11 cellular contexts compared by ENCODE assay signal in genomic region chr3:123447416-123447748, GRCh38. TPM values are rescaled to one million over a fixed set of nuclear protein-coding genes. Genes with fewer than 3 reads are reported as not detected.
DNase-seq lines count a peak whose midpoint lies in the region; ATAC-seq, FAIRE-seq and TF ChIP-seq lines count a peak whose summit lies in the region.
"Had no signal": no experiment of that assay in that cellular context is flagged by ENCODE, and none has a peak within 500 bp of the region (broad histone marks: within the 10 kb centered on the region; RNA-seq: fewer than 3 reads in every experiment).

No MANE protein-coding gene starts in this region.

- H3K36me3 Mint-ChIP-seq in progenitor cell of endocrine pancreas (ENCODE audit: insufficient read depth) = peaks cover 1% of the 10 kb centered on the region
- no peaks in the 10 kb centered on the region for H3K36me3 Mint-ChIP-seq in activated naive CD4-positive, alpha-beta T cell treated with anti-CD3 and anti-CD28 coated beads for 36 hours (ENCODE audit: low read depth)
- H3K36me3 Mint-ChIP-seq: activated naive CD8-positive, alpha-beta T cell treated with anti-CD3 and anti-CD28 coated beads, Interleukin-2, amount 10 ng/mL, durations not matched to agents 7 days and 5 days had no signal

- in situ Hi-C loops in HepG2 (cut with HindIII; ENCODE audit: extremely low pct_ligation_motif_present, low pct_unique_long_range_greater_than_20kb) = no loop called here
- in situ Hi-C loops in GM13976 (cut with MboI; ENCODE audit: low sequenced_read_pairs, unreplicated experiment) = no loop called here

- no peak overlapping the region for H2AFZ ChIP-seq in HepG2 (ENCODE audit: low read length)
- no peak overlapping the region for H2AFZ ChIP-seq in hepatocyte

- DNase-seq in right lobe of liver (peak in 1 of 3 donors; percentile 58), HepG2 (ENCODE audit: low spot score) (no peak), hepatocyte (ENCODE audit: low spot score) (no peak), progenitor cell of endocrine pancreas (ENCODE audit: low spot score, unreplicated experiment) (no peak), AG20443 (ENCODE audit: low spot score) (no peak), GM13976 (ENCODE audit: low spot score) (no peak), COLO829 (ENCODE audit: low spot score) (no peak)
- no peak for DNase-seq in activated naive CD4-positive, alpha-beta T cell treated with anti-CD3 and anti-CD28 coated beads for 36 hours
- DNase-seq: NK-92 treated with Interleukin-12 subunit alpha and Interleukin-12 subunit beta, amount 100 ng/mL, for 24 hours had no signal

- no peaks in the 10 kb centered on the region for H3K9me3 Mint-ChIP-seq in progenitor cell of endocrine pancreas (ENCODE audit: low read depth)
- no peaks in the 10 kb centered on the region for H3K9me3 Mint-ChIP-seq in activated naive CD4-positive, alpha-beta T cell treated with anti-CD3 and anti-CD28 coated beads for 36 hours
- H3K9me3 Mint-ChIP-seq: activated naive CD8-positive, alpha-beta T cell treated with anti-CD3 and anti-CD28 coated beads, Interleukin-2, amount 10 ng/mL, durations not matched to agents 7 days and 5 days had no signal

- POLR2A ChIA-PET in HepG2 (lab: Yijun Ruan, JAX) = no interaction called here

- H3K4me1 Mint-ChIP-seq in progenitor cell of endocrine pancreas (ENCODE audit: low read depth) = peaks cover 37% of the 10 kb centered on the region
- peaks cover 2% of the 10 kb centered on the region for H3K4me1 Mint-ChIP-seq in activated naive CD4-positive, alpha-beta T cell treated with anti-CD3 and anti-CD28 coated beads for 36 hours (ENCODE audit: low read depth)
- H3K4me1 Mint-ChIP-seq: activated naive CD8-positive, alpha-beta T cell treated with anti-CD3 and anti-CD28 coated beads, Interleukin-2, amount 10 ng/mL, durations not matched to agents 7 days and 5 days had no signal

- ATAC-seq in right lobe of liver (no peak), HepG2 (no peak)

- H3K9me2 ChIP-seq in hepatocyte (replicated peaks; ENCODE audit: insufficient read depth) = no peaks in the 10 kb centered on the region

- TF ChIP-seq CTCF in right lobe of liver (IDR thresholded peaks at IDR 0.05) (no peak), HepG2 (CRISPR knock-in tag; IDR thresholded peaks at IDR 0.05) (no peak), hepatocyte (IDR thresholded peaks at IDR 0.05; ENCODE audit: poor library complexity) (no peak), progenitor cell of endocrine pancreas (IDR thresholded peaks at IDR 0.05; ENCODE audit: unreplicated experiment) (no peak), GM13976 (IDR thresholded peaks at IDR 0.05; ENCODE audit: borderline replicate concordance, control extremely low read depth, extremely low read depth, insufficient read depth, missing control alignments) (no peak)

- TF ChIP-seq POLR2A in right lobe of liver (IDR thresholded peaks at IDR 0.05) (no peak), HepG2 (IDR thresholded peaks at IDR 0.05; ENCODE audit: insufficient read depth in 1 of 2, low read depth in 2 of 2, low read length in 2 of 2) (no peak)

- CTCF ChIA-PET in HepG2 (lab: Yijun Ruan, JAX; ENCODE audit: low intra/inter-chr PET ratio, low total read pairs) = no interaction called here
- CTCF ChIA-PET in activated naive CD4-positive, alpha-beta T cell treated with anti-CD3 and anti-CD28 coated beads for 36 hours (lab: Charles Lee) = interaction anchor here (1.3 to 2.4 kb wide), 4 partner anchors 11 to 113 kb away, joined by 4 to 7 read pairs (median 6); no protein-coding TSS in a partner anchor

- H3K9me3 ChIP-seq in right lobe of liver (no peaks in the 10 kb centered on the region), HepG2 (ENCODE audit: low read length) (no peaks in the 10 kb centered on the region), hepatocyte (ENCODE audit: low read depth) (no peaks in the 10 kb centered on the region)

- peak overlapping the region; percentile 16 to 54 (median 21) for H3K4me3 ChIP-seq in right lobe of liver
- no peak overlapping the region for H3K4me3 ChIP-seq in HepG2 (replicated peaks in 1 of 3; ENCODE audit: insufficient read depth in 1 of 3, low read depth in 2 of 3, low read length in 3 of 3)
- H3K4me3 ChIP-seq in hepatocyte = no peak overlapping the region

- no peaks in the 10 kb centered on the region for H3K36me3 ChIP-seq in right lobe of liver
- H3K36me3 ChIP-seq in HepG2 (replicated peaks in 1 of 2; ENCODE audit: control insufficient read depth in 1 of 2, insufficient read depth in 2 of 2, low read length in 2 of 2) = no peaks in the 10 kb centered on the region
- H3K36me3 ChIP-seq in hepatocyte (replicated peaks; ENCODE audit: insufficient read depth, low read depth) = no peaks in the 10 kb centered on the region

- no peak overlapping the region for H3K27ac Mint-ChIP-seq in progenitor cell of endocrine pancreas
- H3K27ac Mint-ChIP-seq in activated naive CD4-positive, alpha-beta T cell treated with anti-CD3 and anti-CD28 coated beads for 36 hours = no peak overlapping the region
- H3K27ac Mint-ChIP-seq: activated naive CD8-positive, alpha-beta T cell treated with anti-CD3 and anti-CD28 coated beads, Interleukin-2, amount 10 ng/mL, durations not matched to agents 7 days and 5 days had no signal

- BruUV-seq in HepG2 (replicated peaks; lab: Mats Ljungman, UMichigan) = no TSS peak

- no peak for TF ChIP-seq RAD21 in HepG2 (CRISPR knock-in tag; IDR thresholded peaks at IDR 0.05)

- peak overlapping the region in 2 of 3 donors; percentile 29 to 57 for H3K27ac ChIP-seq in right lobe of liver
- H3K27ac ChIP-seq in HepG2 (ENCODE audit: extremely low read length, insufficient read depth, low read length) = no peak overlapping the region
- H3K27ac ChIP-seq in hepatocyte = no peak overlapping the region

- intact Hi-C loops in right lobe of liver (cut with DNase I) (no loop called here), HepG2 (cut with micrococcal nuclease; ENCODE audit: unreplicated experiment) (no loop called here)
- intact Hi-C loops in activated naive CD4-positive, alpha-beta T cell treated with anti-CD3 and anti-CD28 coated beads for 36 hours (cut with micrococcal nuclease) = no loop called here

- peak overlapping the region; percentile 73 for H3K4me3 Mint-ChIP-seq in progenitor cell of endocrine pancreas (ENCODE audit: low read depth)
- H3K4me3 Mint-ChIP-seq in activated naive CD4-positive, alpha-beta T cell treated with anti-CD3 and anti-CD28 coated beads for 36 hours = no peak overlapping the region

- no peak for FAIRE-seq in HepG2 (lab: Jason Lieb, UNC)

- peaks cover 15% of the 10 kb centered on the region for H3K27me3 Mint-ChIP-seq in progenitor cell of endocrine pancreas
- peaks cover 54% of the 10 kb centered on the region for H3K27me3 Mint-ChIP-seq in activated naive CD4-positive, alpha-beta T cell treated with anti-CD3 and anti-CD28 coated beads for 36 hours (ENCODE audit: low read depth)

- H3K4me2 ChIP-seq in HepG2 (ENCODE audit: low read depth, low read length) = no peak overlapping the region
- H3K4me2 ChIP-seq in hepatocyte = peak overlapping the region; percentile 60

- H3K79me2 ChIP-seq in HepG2 (ENCODE audit: insufficient read depth, low read length) = no peaks in the 10 kb centered on the region
- H3K79me2 ChIP-seq in hepatocyte = no peaks in the 10 kb centered on the region

- no peak overlapping the region for H3K9ac ChIP-seq in HepG2 (ENCODE audit: insufficient read depth, low read depth, low read length)

- H3K4me1 ChIP-seq in right lobe of liver (peaks cover 0 to 23% (median 0%) of the 10 kb centered on the region in 4 donors), HepG2 (ENCODE audit: insufficient read depth, low read length) (peaks cover 20% of the 10 kb centered on the region), hepatocyte (ENCODE audit: insufficient read depth) (peaks cover 11% of the 10 kb centered on the region)

- H3K27me3 ChIP-seq in right lobe of liver (peaks cover 0 to 11% of the 10 kb centered on the region in 2 donors), HepG2 (ENCODE audit: control insufficient read depth in 1 of 2, insufficient read depth in 2 of 2, low read length in 2 of 2) (peaks cover 0 to 27% of the 10 kb centered on the region in 2 experiments; a peak in 3 of 5 replicates), hepatocyte (peaks cover 44% of the 10 kb centered on the region)

- H4K20me1 ChIP-seq in HepG2 (ENCODE audit: insufficient read depth, low read length) (no peaks in the 10 kb centered on the region), hepatocyte (ENCODE audit: insufficient read depth, poor library complexity, severe bottlenecking) (no peaks in the 10 kb centered on the region)

- TF ChIP-seq EP300 in HepG2 (IDR thresholded peaks at IDR 0.05; ENCODE audit: low read depth in 2 of 2, low read length in 2 of 2) = no peak
- no peak for TF ChIP-seq EP300 in HepG2 (CRISPR knock-in tag; IDR thresholded peaks at IDR 0.05; ENCODE audit: borderline replicate concordance)

- 93% methylated on average over 3 of the region's 27 CpGs for WGBS in right lobe of liver (ENCODE audit: insufficient coverage, low coverage, low lambda C conversion rate, missing lambda C conversion rate)
- 97% methylated on average over 27 of the region's 27 CpGs for WGBS in HepG2 (ENCODE audit: low lambda C conversion rate)
- WGBS in hepatocyte (ENCODE audit: low lambda C conversion rate, missing lambda C conversion rate) = 99% methylated on average over 27 of the region's 27 CpGs

RNA-seq across cellular contexts. Expression of gene ADCY5, which starts 1.5 kb away (rescaled TPM):
- total RNA-seq in right lobe of liver (1 to 10 TPM; 1.9 to 3.7 (median 2.7) TPM), HepG2 (2016; rRNA removed; fragmentation: Illumina TruSeq; extraction: Trizol) (not detected in 2 replicates), hepatocyte (3.1 and 5.3 TPM in 2 replicates), progenitor cell of endocrine pancreas (33.8 and 35.9 TPM in 2 replicates)
- total RNA-seq in HepG2 (2016; cell fraction: cytosol; rRNA removed; fragmentation: Illumina TruSeq; extraction: Trizol; ENCODE audit: low read depth) = not detected in 2 replicates
- not detected in 2 replicates for total RNA-seq in HepG2 (2016; cell fraction: insoluble cytoplasmic fraction; rRNA removed; fragmentation: Illumina TruSeq; extraction: Trizol)
- total RNA-seq in HepG2 (2016; cell fraction: membrane; rRNA removed; fragmentation: Illumina TruSeq; extraction: Trizol) = not detected in 2 replicates
- not detected in 2 replicates for total RNA-seq in HepG2 (2016; cell fraction: nucleus; rRNA removed; fragmentation: Illumina TruSeq; extraction: Trizol)
- polyA plus RNA-seq in HepG2 (2011; rRNA removed) (not detected in 2 replicates), hepatocyte (2.1 and 4.7 TPM in 2 replicates)
- polyA plus RNA-seq in HepG2 (2011; cell fraction: cytosol; rRNA removed) = not detected in 2 replicates
- polyA plus RNA-seq in HepG2 (2011; cell fraction: nucleus; rRNA removed) = 0.12 TPM in 1 of 2 replicates, not detected in the other
- polyA plus RNA-seq in HepG2 (2012) = 0.04 and 0.05 TPM in 2 replicates
- polyA plus RNA-seq in HepG2 (2016; cell fraction: cytosol; fragmentation: Illumina TruSeq; extraction: Trizol; ENCODE audit: low read depth) = not detected in 2 replicates
- polyA plus RNA-seq in HepG2 (2016; cell fraction: insoluble cytoplasmic fraction; fragmentation: Illumina TruSeq; extraction: Trizol; ENCODE audit: low read depth) = 0.17 TPM in 1 of 2 replicates, not detected in the other
- polyA plus RNA-seq in HepG2 (2016; cell fraction: membrane; fragmentation: Illumina TruSeq; extraction: Trizol; ENCODE audit: low read depth) = not detected in 2 replicates
- not detected in 2 replicates for polyA plus RNA-seq in HepG2 (2016; cell fraction: nucleus; fragmentation: Illumina TruSeq; extraction: Trizol; ENCODE audit: insufficient read depth, low read depth)
- polyA minus RNA-seq in HepG2 (2011; rRNA and poly(A)+ RNA removed; ENCODE audit: low replicate concordance) = 0.82 TPM in 1 of 2 replicates, not detected in the other
- not detected in 2 replicates for polyA minus RNA-seq in HepG2 (2011; cell fraction: cytosol; rRNA and poly(A)+ RNA removed)
- polyA minus RNA-seq in HepG2 (2011; cell fraction: nucleus; rRNA and poly(A)+ RNA removed) = not detected in 2 replicates
- total RNA-seq in activated naive CD4-positive, alpha-beta T cell treated with anti-CD3 and anti-CD28 coated beads for 36 hours = under 1 TPM in 1 of 2 experiments, not detected in 1; 0.10 TPM
- total RNA-seq: activated naive CD8-positive, alpha-beta T cell treated with anti-CD3 and anti-CD28 coated beads, Interleukin-2, amount 10 ng/mL, durations not matched to agents 7 days and 5 days; T-helper 2 cell treated with Interferon-gamma antibody and Interleukin-4, amounts not matched to agents 100 ng/mL and 5 ng/mL, for 36 hours had no signal

Comparison
In these comparisons a context has a peak if more than half of its experiments do, and no peak if none do; other contexts are left out.
1. H3K27ac ChIP-seq: peak in right lobe of liver (2 of 3); none in HepG2 (single experiment) and hepatocyte (single experiment).
2. H3K4me3 ChIP-seq: peak in right lobe of liver (3 of 3); none in HepG2 (0 of 3) and hepatocyte (single experiment).